9 cellular contexts compared by ENCODE assay signal in genomic region chrX:155048997-155049619, GRCh38. TPM values are rescaled to one million over a fixed set of nuclear protein-coding genes. Genes with fewer than 3 reads are reported as not detected.
DNase-seq lines count a peak whose midpoint lies in the region; ATAC-seq and TF ChIP-seq lines count a peak whose summit lies in the region.
"Had no signal": no experiment of that assay in that cellular context is flagged by ENCODE, and none has a peak within 500 bp of the region (broad histone marks: within the 10 kb centered on the region; RNA-seq: fewer than 3 reads in every experiment).

No MANE protein-coding gene starts in this region.

- peak overlapping the region in 2 of 5 experiments; percentile 6 to 84 for H3K27ac Mint-ChIP-seq in brain

- H3K4me1 Mint-ChIP-seq in brain = peaks cover 5% of the 10 kb centered on the region

- no peaks in the 10 kb centered on the region for H3K27me3 ChIP-seq in esophagus squamous epithelium

- H3K4me3 ChIP-seq in HEK293 (ENCODE audit: low read depth, low read length) (no peak overlapping the region), esophagus squamous epithelium (no peak overlapping the region)
- H3K4me3 ChIP-seq: SK-N-MC had no signal

- H3K9me3 Mint-ChIP-seq in brain = peaks cover 0 to 2% (median 0%) of the 10 kb centered on the region in 5 experiments

- intact Hi-C loops in left colon (cut with DNase I, micrococcal nuclease) = no loop called here
- intact Hi-C loops in esophagus squamous epithelium (cut with DNase I) = no loop called here

- ATAC-seq in SK-N-SH treated with all-trans-retinoic acid at 6 μM for 48 hours = peak; percentile 93
- peak; percentile 73 for ATAC-seq in left colon

- TF ChIP-seq CTCF in HEK293 (tag by site-specific recombination; IDR thresholded peaks at IDR 0.05) (peak; percentile 54), brain (conservative IDR thresholded peaks at IDR 0.05) (peak; percentile 30 to 57), esophagus squamous epithelium (IDR thresholded peaks at IDR 0.05) (peak in 3 of 6 experiments; percentile 35 to 44 (median 37))

- H3K27me3 Mint-ChIP-seq in brain = no peaks in the 10 kb centered on the region

- no peak overlapping the region for H3K27ac ChIP-seq in HEK293 (ENCODE audit: extremely low read depth, low read depth, low read length)
- no peak overlapping the region for H3K27ac ChIP-seq in esophagus squamous epithelium
- H3K27ac ChIP-seq: SK-N-MC had no signal

- no peaks in the 10 kb centered on the region for H3K4me1 ChIP-seq in HEK293 (ENCODE audit: control insufficient read depth, insufficient read depth, low read length)
- no peaks in the 10 kb centered on the region for H3K4me1 ChIP-seq in esophagus squamous epithelium

- peaks cover 0 to 12% of the 10 kb centered on the region in 2 experiments; a peak in 2 of 3 replicates for H3K36me3 ChIP-seq in HEK293 (ENCODE audit: control insufficient read depth in 2 of 2, insufficient read depth in 1 of 2, low read length in 2 of 2)
- peaks cover 0 to 47% (median 0%) of the 10 kb centered on the region in 3 donors for H3K36me3 ChIP-seq in esophagus squamous epithelium

- H3K36me3 Mint-ChIP-seq in brain = peaks cover 7% of the 10 kb centered on the region

- 42 to 52% methylated on average over 6 of the region's 9 CpGs for WGBS in esophagus squamous epithelium, 2 donors

- CTCF ChIA-PET in HEK293 (lab: Yijun Ruan, JAX) = interaction anchor here (0.6 to 1.6 kb wide), 19 partner anchors 8 to 1525 kb away, joined by 3 to 13 read pairs (median 5); no protein-coding TSS in a partner anchor

- H3K9me3 ChIP-seq in HEK293 (ENCODE audit: control insufficient read depth, insufficient read depth, low read depth, low read length) (no peaks in the 10 kb centered on the region), esophagus squamous epithelium (no peaks in the 10 kb centered on the region)

- DNase-seq in COLO668 (lab: John Stamatoyannopoulos, UW; ENCODE audit: unreplicated experiment) (peak; percentile 52), left colon (peak; percentile 46 to 47), stromal cell of bone marrow (ENCODE audit: low read depth) (peak; percentile 36), esophagus squamous epithelium (lab: John Stamatoyannopoulos, UW) (no peak), GF-D8 (lab: John Stamatoyannopoulos, UW) (no peak)

- no peak for TF ChIP-seq POLR2A in esophagus squamous epithelium (IDR thresholded peaks at IDR 0.05)

- H3K4me3 Mint-ChIP-seq in brain = no peak overlapping the region

- POLR2A ChIA-PET in HEK293 (lab: Yijun Ruan, JAX) = no interaction called here

TF ChIP-seq in HEK293, 187 proteins besides CTCF, POLR2A, EP300 and RAD21:
- TF ChIP-seq SCRT1 (tag by site-specific recombination; IDR thresholded peaks at IDR 0.05; ENCODE audit: borderline replicate concordance) (peak; percentile 75; the same call in 1 of the 2 replicates), ZNF174 (tag by site-specific recombination; IDR thresholded peaks at IDR 0.05) (no peak), ZSCAN30 (tag by site-specific recombination; IDR thresholded peaks at IDR 0.05) (0 out of 2 replicates have a peak, but pooled peaks have one; percentile 14), ZNF211 (tag by site-specific recombination; IDR thresholded peaks at IDR 0.05; ENCODE audit: low read depth) (no peak), ZNF510 (tag by site-specific recombination; IDR thresholded peaks at IDR 0.05; ENCODE audit: insufficient replicate concordance) (no peak), SALL2 (tag by site-specific recombination; IDR thresholded peaks at IDR 0.05; ENCODE audit: borderline replicate concordance) (no peak), ZXDB (tag by site-specific recombination; IDR thresholded peaks at IDR 0.05) (no peak), SCRT2 (tag by site-specific recombination; IDR thresholded peaks at IDR 0.05) (peak; percentile 85), ZNF654 (tag by site-specific recombination; IDR thresholded peaks at IDR 0.05; ENCODE audit: low read depth) (peak; percentile 52)
- TF ChIP-seq, protein P1, sequence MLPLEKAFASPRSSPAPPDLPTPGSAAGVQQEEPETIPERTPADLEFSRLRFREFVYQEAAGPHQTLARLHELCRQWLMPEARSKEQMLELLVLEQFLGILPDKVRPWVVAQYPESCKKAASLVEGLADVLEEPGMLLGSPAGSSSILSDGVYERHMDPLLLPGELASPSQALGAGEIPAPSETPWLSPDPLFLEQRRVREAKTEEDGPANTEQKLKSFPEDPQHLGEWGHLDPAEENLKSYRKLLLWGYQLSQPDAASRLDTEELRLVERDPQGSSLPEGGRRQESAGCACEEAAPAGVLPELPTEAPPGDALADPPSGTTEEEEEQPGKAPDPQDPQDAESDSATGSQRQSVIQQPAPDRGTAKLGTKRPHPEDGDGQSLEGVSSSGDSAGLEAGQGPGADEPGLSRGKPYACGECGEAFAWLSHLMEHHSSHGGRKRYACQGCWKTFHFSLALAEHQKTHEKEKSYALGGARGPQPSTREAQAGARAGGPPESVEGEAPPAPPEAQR (tag by site-specific recombination; IDR thresholded peaks at IDR 0.05) = no peak
- TF ChIP-seq, protein P2, sequence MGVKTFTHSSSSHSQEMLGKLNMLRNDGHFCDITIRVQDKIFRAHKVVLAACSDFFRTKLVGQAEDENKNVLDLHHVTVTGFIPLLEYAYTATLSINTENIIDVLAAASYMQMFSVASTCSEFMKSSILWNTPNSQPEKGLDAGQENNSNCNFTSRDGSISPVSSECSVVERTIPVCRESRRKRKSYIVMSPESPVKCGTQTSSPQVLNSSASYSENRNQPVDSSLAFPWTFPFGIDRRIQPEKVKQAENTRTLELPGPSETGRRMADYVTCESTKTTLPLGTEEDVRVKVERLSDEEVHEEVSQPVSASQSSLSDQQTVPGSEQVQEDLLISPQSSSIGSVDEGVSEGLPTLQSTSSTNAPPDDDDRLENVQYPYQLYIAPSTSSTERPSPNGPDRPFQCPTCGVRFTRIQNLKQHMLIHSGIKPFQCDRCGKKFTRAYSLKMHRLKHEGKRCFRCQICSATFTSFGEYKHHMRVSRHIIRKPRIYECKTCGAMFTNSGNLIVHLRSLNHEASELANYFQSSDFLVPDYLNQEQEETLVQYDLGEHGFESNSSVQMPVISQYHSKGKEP (tag by site-specific recombination; IDR thresholded peaks at IDR 0.05) = no peak
TF ChIP-seq in HEK293: peak in this region for 4.

TF ChIP-seq in SK-N-SH treated with all-trans-retinoic acid at 6 μM for 48 hours, 23 proteins besides CTCF, POLR2A, EP300 and RAD21 (continues in another document):
- TF ChIP-seq ARNTL (CRISPR knock-in tag; IDR thresholded peaks at IDR 0.05; ENCODE audit: borderline replicate concordance, low read depth) (no peak), ZFP3 (CRISPR knock-in tag; IDR thresholded peaks at IDR 0.05) (no peak), RARB (CRISPR knock-in tag; IDR thresholded peaks at IDR 0.05) (no peak), ZNF70 (CRISPR knock-in tag; IDR thresholded peaks at IDR 0.05) (no peak), TOX (CRISPR knock-in tag; IDR thresholded peaks at IDR 0.05; ENCODE audit: borderline replicate concordance) (no peak), ISL1 (CRISPR knock-in tag; IDR thresholded peaks at IDR 0.05) (no peak), ESRRG (CRISPR knock-in tag; IDR thresholded peaks at IDR 0.05) (no peak), CREB5 (CRISPR knock-in tag; IDR thresholded peaks at IDR 0.05; ENCODE audit: low read depth) (no peak)
- TF ChIP-seq, protein P3, sequence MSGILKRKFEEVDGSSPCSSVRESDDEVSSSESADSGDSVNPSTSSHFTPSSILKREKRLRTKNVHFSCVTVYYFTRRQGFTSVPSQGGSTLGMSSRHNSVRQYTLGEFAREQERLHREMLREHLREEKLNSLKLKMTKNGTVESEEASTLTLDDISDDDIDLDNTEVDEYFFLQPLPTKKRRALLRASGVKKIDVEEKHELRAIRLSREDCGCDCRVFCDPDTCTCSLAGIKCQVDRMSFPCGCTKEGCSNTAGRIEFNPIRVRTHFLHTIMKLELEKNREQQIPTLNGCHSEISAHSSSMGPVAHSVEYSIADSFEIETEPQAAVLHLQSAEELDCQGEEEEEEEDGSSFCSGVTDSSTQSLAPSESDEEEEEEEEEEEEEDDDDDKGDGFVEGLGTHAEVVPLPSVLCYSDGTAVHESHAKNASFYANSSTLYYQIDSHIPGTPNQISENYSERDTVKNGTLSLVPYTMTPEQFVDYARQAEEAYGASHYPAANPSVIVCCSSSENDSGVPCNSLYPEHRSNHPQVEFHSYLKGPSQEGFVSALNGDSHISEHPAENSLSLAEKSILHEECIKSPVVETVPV (CRISPR knock-in tag; IDR thresholded peaks at IDR 0.05) = no peak

RNA-seq across cellular contexts. Expression of gene CMC4, which starts 21.8 kb away (rescaled TPM):
- polyA plus RNA-seq in brain (ENCODE audit: insufficient read depth, low read depth, low replicate concordance) = 22.3 TPM
- 1 to 10 TPM; 3.5 to 4.0 TPM for total RNA-seq in left colon
- total RNA-seq in esophagus squamous epithelium = 10 to 100 TPM in 2 of 4 donors, 1 to 10 TPM in 2; 5.1 to 18.3 (median 13.3) TPM

RNA-seq across cellular contexts. Expression of gene MTCP1, which starts 21.8 kb away (rescaled TPM):
- polyA plus RNA-seq in brain (ENCODE audit: insufficient read depth, low read depth, low replicate concordance) = 12.7 TPM
- total RNA-seq in left colon (10 to 100 TPM; 11.9 to 13.9 TPM), esophagus squamous epithelium (1 to 10 TPM in 3 of 4 donors, not detected in 1; 1.8 to 3.1 (median 3.1) TPM)

RNA-seq across cellular contexts. Expression of gene BRCC3, which starts 22.2 kb away (rescaled TPM):
- 9.4 TPM for polyA plus RNA-seq in brain (ENCODE audit: insufficient read depth, low read depth, low replicate concordance)
- 10 to 100 TPM; 37.9 to 42.0 TPM for total RNA-seq in left colon
- 10 to 100 TPM; 11.8 to 18.6 (median 17.1) TPM for total RNA-seq in esophagus squamous epithelium

RNA-seq across cellular contexts. Expression of gene FUNDC2, which starts 22.5 kb away (rescaled TPM):
- polyA plus RNA-seq in brain (ENCODE audit: insufficient read depth, low read depth, low replicate concordance) = 150 TPM
- total RNA-seq in left colon (10 to 100 TPM; 41.1 to 53.9 TPM), esophagus squamous epithelium (10 to 100 TPM in 3 of 4 donors, 1 to 10 TPM in 1; 7.8 to 51.7 (median 34.7) TPM)

RNA-seq across cellular contexts. Expression of gene F8, which starts 26.6 kb away (rescaled TPM):
- 7.3 TPM for polyA plus RNA-seq in brain (ENCODE audit: insufficient read depth, low read depth, low replicate concordance)
- total RNA-seq in left colon (1 to 10 TPM; 2.1 to 4.5 TPM), esophagus squamous epithelium (1 to 10 TPM; 1.2 to 7.4 (median 4.3) TPM)

Comparison
In these comparisons a context has a peak if more than half of its experiments do, and no peak if none do; other contexts are left out.
1. DNase-seq: peak in COLO668 (single experiment), left colon (2 of 2) and stromal cell of bone marrow (single experiment); none in esophagus squamous epithelium (single experiment) and GF-D8 (single experiment).